Comparison of ENCODE assay signal across 8 cellular contexts in the genomic region with DNA sequence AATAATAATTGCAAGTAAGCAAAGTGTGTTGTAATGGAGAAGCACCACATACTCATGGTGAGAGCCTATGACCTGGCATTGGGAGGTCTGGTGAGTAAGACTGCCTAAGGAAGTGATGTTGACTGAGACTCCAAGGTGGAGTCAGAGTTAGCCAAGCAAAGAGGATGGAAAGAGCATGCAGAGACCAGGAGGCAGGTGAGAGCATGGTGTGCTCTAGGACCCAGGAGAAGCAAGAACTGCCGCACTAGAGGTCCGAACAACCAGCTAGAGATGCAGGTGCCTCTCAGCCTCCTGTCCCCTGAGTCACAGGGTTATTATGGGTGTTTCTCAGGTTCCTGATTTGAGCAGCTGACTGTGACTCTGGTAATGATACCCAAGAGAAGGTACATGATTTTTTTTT. TPM values are rescaled to one million over a fixed set of nuclear protein-coding genes. Genes with fewer than 3 reads are reported as not detected.
DNase-seq lines count a peak whose midpoint lies in the region; ATAC-seq and TF ChIP-seq lines count a peak whose summit lies in the region.

No MANE protein-coding gene starts in this region.

- no peak overlapping the region for H2AFZ ChIP-seq in MM.1S (ENCODE audit: low read length)

- peaks cover 28% of the 10 kb centered on the region for H3K36me3 ChIP-seq in MM.1S (replicated peaks; ENCODE audit: insufficient read depth, low read length)

- H3K9me2 ChIP-seq in MM.1S (replicated peaks; ENCODE audit: insufficient read depth, low read length) = no peaks in the 10 kb centered on the region

- H3K9me3 ChIP-seq in MM.1S (replicated peaks; ENCODE audit: insufficient read depth, low read length) = no peaks in the 10 kb centered on the region

- no peak overlapping the region for H3K9ac ChIP-seq in MM.1S (ENCODE audit: low read length)

- TF ChIP-seq CTCF in MM.1S (IDR thresholded peaks at IDR 0.05; ENCODE audit: low read length) (no peak), epithelial cell of proximal tubule (conservative IDR thresholded peaks at IDR 0.05; ENCODE audit: low read depth, low read length) (no peak)

- H3K4me2 ChIP-seq in MM.1S (ENCODE audit: low read depth, low read length) = no peak overlapping the region

- no peaks in the 10 kb centered on the region for H3K27me3 ChIP-seq in MM.1S (replicated peaks; ENCODE audit: insufficient read depth, low read length)

- peak; percentile 92 for ATAC-seq in GM21619 (IDR thresholded peaks at IDR 0.05; ENCODE audit: unreplicated experiment)
- ATAC-seq in stimulated activated naive CD8-positive, alpha-beta T cell treated with anti-CD3 and anti-CD28 coated beads, Interleukin-15, Interleukin-2, amounts not matched to agents 100 U/mL and 50 U/mL, for 24 hours = peak; percentile 59

- peaks cover 72% of the 10 kb centered on the region for H3K79me2 ChIP-seq in MM.1S (ENCODE audit: low read length)

- DNase-seq in NCI-H1417 (lab: John Stamatoyannopoulos, UW) = peak in 2 of 3 experiments; percentile 16 to 70
- DNase-seq in NCI-H1417 treated with DMSO at 0.1 percent for 48 hours (lab: John Stamatoyannopoulos, UW) = no peak
- DNase-seq in MM.1S = peak; percentile 65
- DNase-seq in epithelial cell of proximal tubule (ENCODE audit: low read depth) = peak; percentile 90
- no peak for DNase-seq in stimulated activated naive CD8-positive, alpha-beta T cell treated with anti-CD3 and anti-CD28 coated beads, Interleukin-15, Interleukin-2, amounts not matched to agents 100 U/mL and 50 U/mL, for 24 hours
- no peak for DNase-seq in SKM-1 treated with dmso at 0.1 percent for 144 hours (lab: John Stamatoyannopoulos, UW; ENCODE audit: unreplicated experiment)
- no peak for DNase-seq in ureter (ENCODE audit: low spot score)

- H3K4me3 ChIP-seq in MM.1S (ENCODE audit: low read length) (no peak overlapping the region), epithelial cell of proximal tubule (ENCODE audit: low read depth, low read length) (no peak overlapping the region)

- peaks cover 9% of the 10 kb centered on the region for H3F3A ChIP-seq in MM.1S (ENCODE audit: insufficient read depth, low read length)

- peaks cover 15% of the 10 kb centered on the region; the same call in 1 of the 2 replicates for H3K4me1 ChIP-seq in MM.1S (ENCODE audit: low read length)

- H3K27ac ChIP-seq in MM.1S (ENCODE audit: low read length) = peak overlapping the region; percentile 5; the same call in 1 of the 2 replicates

- H4K20me1 ChIP-seq in MM.1S (ENCODE audit: insufficient read depth, low read length) = no peaks in the 10 kb centered on the region

RNA-seq across cellular contexts. Expression of a gene that starts 27.3 kb away (rescaled TPM):
- total RNA-seq in epithelial cell of proximal tubule (35.8 and 39.2 TPM in 2 replicates), ureter (136 TPM)

RNA-seq across cellular contexts. Expression of a gene that starts 46.1 kb away (rescaled TPM):
- total RNA-seq in epithelial cell of proximal tubule (117 and 147 TPM in 2 replicates), ureter (43.7 TPM)

Comparison
In these comparisons a context has a peak if more than half of its experiments do, and no peak if none do; other contexts are left out.
1. DNase-seq: peak in NCI-H1417 (2 of 3), MM.1S (single experiment) and epithelial cell of proximal tubule (single experiment); none in NCI-H1417 treated with DMSO at 0.1 percent for 48 hours (single experiment), stimulated activated naive CD8-positive, alpha-beta T cell treated with anti-CD3 and anti-CD28 coated beads, Interleukin-15, Interleukin-2, amounts not matched to agents 100 U/mL and 50 U/mL, for 24 hours (single experiment), SKM-1 treated with dmso at 0.1 percent for 144 hours (single experiment) and ureter (single experiment).